Comparison of ENCODE assay signal across 8 cellular contexts in genomic region chr14:97177016-97177415, GRCh38.
A peak's percentile ranks its signal among the peaks of the same experiment; 100 is the strongest.
DNase-seq lines count a peak whose midpoint lies in the region; ATAC-seq, FAIRE-seq and TF ChIP-seq lines count a peak whose summit lies in the region.

No MANE protein-coding gene starts in this region.

- H3K4me1 ChIP-seq in pancreas = no peaks in the 10 kb centered on the region

- H3K27ac ChIP-seq in pancreas = no peak overlapping the region

- no peaks in the 10 kb centered on the region for H3K9me3 ChIP-seq in pancreas

- no peak for FAIRE-seq in pancreas (lab: Jason Lieb, UNC)

- no peak overlapping the region for H3K4me3 ChIP-seq in pancreas

- TF ChIP-seq CTCF in pancreas (IDR thresholded peaks at IDR 0.05) = no peak

- CTCF ChIA-PET in HEK293T (lab: Yijun Ruan, JAX) = interaction anchor here (1.3 kb wide), 1 partner anchor 12 kb away, joined by 3 read pairs; no protein-coding TSS in a partner anchor

- DNase-seq in D341Med (ENCODE audit: low spot score) (peak; percentile 50), HEK293T (ENCODE audit: extremely low spot score) (peak; percentile 34), RPMI7951 (ENCODE audit: low read depth) (peak; percentile 62), NCI-H2081 treated with DMSO at 0.1 percent for 48 hours (lab: John Stamatoyannopoulos, UW) (no peak), pancreas (no peak)

- intact Hi-C loops in pancreas (cut with DNase I) = no loop called here

- ATAC-seq in esophagus mucosa (peak; percentile 64), GM21825 (IDR thresholded peaks at IDR 0.05; ENCODE audit: unreplicated experiment) (no peak), HG03442 (IDR thresholded peaks at IDR 0.05; ENCODE audit: unreplicated experiment) (no peak), pancreas (no peak)

- 27 to 36% methylated on average over 6 of the region's 6 CpGs for WGBS in pancreas, 2 donors

- no peaks in the 10 kb centered on the region for H3K36me3 ChIP-seq in pancreas

- POLR2A ChIA-PET in HEK293T (lab: Yijun Ruan, JAX) = no interaction called here

- H3K27me3 ChIP-seq in pancreas = peaks cover 0 to 8% (median 0%) of the 10 kb centered on the region in 4 donors

TF ChIP-seq in HEK293T, 16 proteins besides CTCF, POLR2A, EP300 and RAD21:
- no peak for TF ChIP-seq SP1 (IDR thresholded peaks at IDR 0.05)
- no peak for TF ChIP-seq PKNOX1 (IDR thresholded peaks at IDR 0.05)
- no peak for TF ChIP-seq LEF1 (IDR thresholded peaks at IDR 0.05; ENCODE audit: borderline replicate concordance)
- no peak for TF ChIP-seq CTBP1 (IDR thresholded peaks at IDR 0.05; ENCODE audit: borderline replicate concordance)
- TF ChIP-seq ELF4 (IDR thresholded peaks at IDR 0.05) = no peak
- no peak for TF ChIP-seq ZNF384 (IDR thresholded peaks at IDR 0.05)
- TF ChIP-seq L3MBTL2 (conservative IDR thresholded peaks at IDR 0.05) = no peak
- TF ChIP-seq FOXA1 (IDR thresholded peaks at IDR 0.05) = no peak
- TF ChIP-seq FOXM1 (IDR thresholded peaks at IDR 0.05; ENCODE audit: borderline replicate concordance) = no peak
- no peak for TF ChIP-seq NFRKB (IDR thresholded peaks at IDR 0.05)
- no peak for TF ChIP-seq BHLHE40 (IDR thresholded peaks at IDR 0.05; ENCODE audit: borderline replicate concordance)
- TF ChIP-seq TARDBP (IDR thresholded peaks at IDR 0.05) = no peak
- no peak for TF ChIP-seq FOXK2 (IDR thresholded peaks at IDR 0.05)
- no peak for TF ChIP-seq HDGF (IDR thresholded peaks at IDR 0.05; ENCODE audit: borderline replicate concordance)
- TF ChIP-seq ARNT (IDR thresholded peaks at IDR 0.05) = no peak
- no peak for TF ChIP-seq SUZ12 (IDR thresholded peaks at IDR 0.05)

Comparison
In these comparisons a context has a peak if more than half of its experiments do, and no peak if none do; other contexts are left out.
1. DNase-seq: peak in D341Med (single experiment), HEK293T (single experiment) and RPMI7951 (single experiment); none in NCI-H2081 treated with DMSO at 0.1 percent for 48 hours (single experiment) and pancreas (0 of 6).